Comparison of ENCODE assay signal across 16 cellular contexts in the genomic region with DNA sequence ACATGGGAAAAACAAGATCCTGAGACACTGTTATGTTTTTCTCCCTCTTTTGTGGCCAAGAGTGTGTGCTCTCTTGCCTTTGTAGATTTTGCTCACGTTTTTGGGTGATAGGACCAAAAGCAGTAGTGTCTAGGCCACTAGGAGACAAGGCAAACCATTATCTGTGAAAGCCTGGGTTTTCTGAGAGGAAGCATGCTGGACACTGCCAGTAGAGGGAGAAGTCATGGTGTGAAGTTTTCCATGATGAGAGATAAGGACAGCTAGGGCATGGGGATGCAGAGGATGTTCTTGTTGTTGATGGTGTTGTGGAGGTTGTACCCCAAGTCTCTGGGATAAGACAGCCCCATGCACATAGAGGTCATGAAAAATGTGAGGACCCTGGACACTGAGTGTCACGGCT.
"Had no signal": no experiment of that assay in that cellular context is flagged by ENCODE, and none has a peak within 500 bp of the region (broad histone marks: within the 10 kb centered on the region; RNA-seq: fewer than 3 reads in every experiment).

No MANE protein-coding gene starts in this region.

- H3K27ac Mint-ChIP-seq: activated CD8-positive, alpha-beta T cell treated with anti-CD3 and anti-CD28 coated beads for 36 hours; activated T-cell treated with anti-CD3 and anti-CD28 coated beads, Interleukin-2, amount 50 U/mL, for 72 hours; mesothelial cell of epicardium; stimulated activated effector memory CD8-positive, alpha-beta T cell treated with anti-CD3 and anti-CD28 coated beads, Interleukin-12 subunit alpha, Interleukin-12 subunit beta, amount 100 ng/mL, for 72 hours had no signal

- H3K9me3 ChIP-seq: gastroesophageal sphincter, neutrophil, tibial artery, vagina had no signal

- H3K4me3 ChIP-seq: coronary artery, gastroesophageal sphincter, tibial artery, vagina had no signal

- ATAC-seq: activated CD8-positive, alpha-beta T cell treated with anti-CD3 and anti-CD28 coated beads for 36 hours; activated T-cell treated with anti-CD3 and anti-CD28 coated beads, Interleukin-2, amount 50 U/mL, for 72 hours; gastroesophageal sphincter; right cardiac atrium; stimulated activated effector memory CD8-positive, alpha-beta T cell treated with anti-CD3 and anti-CD28 coated beads, Interleukin-12 subunit alpha, Interleukin-12 subunit beta, amount 100 ng/mL, for 72 hours had no signal

- H3K27ac ChIP-seq: coronary artery, gastroesophageal sphincter, neutrophil, tibial artery, vagina had no signal

- H3K4me1 Mint-ChIP-seq: stimulated activated effector memory CD8-positive, alpha-beta T cell treated with anti-CD3 and anti-CD28 coated beads, Interleukin-12 subunit alpha, Interleukin-12 subunit beta, amount 100 ng/mL, for 72 hours had no signal

- H3K4me3 Mint-ChIP-seq: activated CD8-positive, alpha-beta T cell treated with anti-CD3 and anti-CD28 coated beads for 36 hours; activated T-cell treated with anti-CD3 and anti-CD28 coated beads, Interleukin-2, amount 50 U/mL, for 72 hours; mesothelial cell of epicardium; stimulated activated effector memory CD8-positive, alpha-beta T cell treated with anti-CD3 and anti-CD28 coated beads, Interleukin-12 subunit alpha, Interleukin-12 subunit beta, amount 100 ng/mL, for 72 hours had no signal

- H3K4me1 ChIP-seq: vagina had no signal

- H3K36me3 Mint-ChIP-seq: mesothelial cell of epicardium; stimulated activated effector memory CD8-positive, alpha-beta T cell treated with anti-CD3 and anti-CD28 coated beads, Interleukin-12 subunit alpha, Interleukin-12 subunit beta, amount 100 ng/mL, for 72 hours had no signal

- H3K27me3 ChIP-seq: vagina had no signal

- DNase-seq: activated CD8-positive, alpha-beta memory T cell treated with anti-CD3 and anti-CD28 coated beads, Interleukin-2, amount 50 U/mL, for 4 hours; activated CD8-positive, alpha-beta T cell treated with anti-CD3 and anti-CD28 coated beads for 36 hours; activated T-cell treated with anti-CD3 and anti-CD28 coated beads, Interleukin-2, amount 50 U/mL, for 72 hours; aorta; effector CD4-positive, alpha-beta T cell; kidney glomerular epithelial cell; posterior cingulate gyrus; right cardiac atrium; T1000; tibial artery had no signal

- H3K36me3 ChIP-seq: gastroesophageal sphincter, neutrophil, tibial artery, vagina had no signal

- H3K27me3 Mint-ChIP-seq: activated CD8-positive, alpha-beta T cell treated with anti-CD3 and anti-CD28 coated beads for 36 hours had no signal

- H3K9me3 Mint-ChIP-seq: activated CD8-positive, alpha-beta T cell treated with anti-CD3 and anti-CD28 coated beads for 36 hours; activated T-cell treated with anti-CD3 and anti-CD28 coated beads, Interleukin-2, amount 50 U/mL, for 72 hours; mesothelial cell of epicardium; stimulated activated effector memory CD8-positive, alpha-beta T cell treated with anti-CD3 and anti-CD28 coated beads, Interleukin-12 subunit alpha, Interleukin-12 subunit beta, amount 100 ng/mL, for 72 hours had no signal
